8 cellular contexts compared by ENCODE assay signal in the genomic region with DNA sequence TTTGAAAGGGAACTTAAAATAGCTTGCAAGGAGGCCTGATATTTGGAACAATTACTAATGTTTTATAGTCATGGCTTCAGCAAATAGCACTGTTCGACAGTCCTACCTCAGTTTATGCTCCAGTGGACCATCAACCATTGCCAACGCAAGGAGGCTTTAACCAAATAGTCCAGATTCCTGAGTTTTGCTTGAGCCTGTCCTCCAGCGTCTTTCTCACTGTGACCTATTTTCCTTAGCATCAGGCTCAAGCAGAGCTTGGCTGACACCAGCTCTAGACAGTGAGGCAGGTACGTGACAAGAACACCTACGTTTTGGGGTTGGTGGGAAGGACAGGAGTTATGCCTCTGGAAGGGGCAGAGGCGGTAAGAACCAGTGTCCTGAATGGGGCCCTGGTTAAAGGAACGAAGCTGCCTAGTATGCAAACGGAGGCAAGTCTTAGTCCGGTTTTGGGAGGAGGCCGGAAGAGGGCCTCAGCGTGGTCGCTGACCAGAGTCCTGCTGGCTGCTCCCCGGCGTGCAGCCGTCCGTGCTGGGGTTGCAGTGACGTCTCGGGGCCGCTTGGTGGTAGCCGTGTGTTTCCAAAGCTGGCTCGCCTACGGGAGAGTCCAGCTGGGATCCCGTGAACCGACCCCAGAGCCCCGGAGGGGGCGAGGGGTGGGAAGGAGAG. TPM values are rescaled to one million over a fixed set of nuclear protein-coding genes. Genes with fewer than 3 reads are reported as not detected.
DNase-seq lines count a peak whose midpoint lies in the region; ATAC-seq and TF ChIP-seq lines count a peak whose summit lies in the region.

No MANE protein-coding gene starts in this region.

- H3K9ac ChIP-seq in Karpas-422 (ENCODE audit: low read length), result peak overlapping the region; percentile 28

- no peaks in the 10 kb centered on the region for H3K36me3 ChIP-seq in Karpas-422 (ENCODE audit: insufficient read depth, low read length)

- H3K4me2 ChIP-seq in Karpas-422 (ENCODE audit: low read depth, low read length, poor library complexity, severe bottlenecking), result peak overlapping the region; percentile 85

- in situ Hi-C loops in G401 (cut with HindIII; ENCODE audit: low sequenced_read_pairs) (no loop called here), astrocyte of the spinal cord (cut with HindIII; ENCODE audit: low sequenced_read_pairs) (no loop called here)

- H3K4me1 ChIP-seq in Karpas-422 (ENCODE audit: low read length), result peaks cover 21% of the 10 kb centered on the region

- no peaks in the 10 kb centered on the region for H3K9me2 ChIP-seq in Karpas-422 (replicated peaks; ENCODE audit: insufficient read depth, low read length)

- peaks cover 44% of the 10 kb centered on the region for H4K20me1 ChIP-seq in Karpas-422 (ENCODE audit: insufficient read depth, low read depth, low read length)

- H2AFZ ChIP-seq in Karpas-422 (ENCODE audit: low read length), result no peak overlapping the region

- H3K9me3 ChIP-seq in Karpas-422 (ENCODE audit: low read length), result no peaks in the 10 kb centered on the region

- peak overlapping the region; percentile 54; the same call in 1 of the 2 replicates for H3K4me3 ChIP-seq in Karpas-422 (ENCODE audit: low read length)
- H3K4me3 ChIP-seq in astrocyte of the spinal cord (ENCODE audit: low read depth, low read length), result peak overlapping the region; percentile 41

- ATAC-seq in GM21786 (IDR thresholded peaks at IDR 0.05; ENCODE audit: unreplicated experiment) (peak; percentile 83), HG03469 (IDR thresholded peaks at IDR 0.05; ENCODE audit: unreplicated experiment) (no peak)

- H3K79me2 ChIP-seq in Karpas-422 (ENCODE audit: low read length), result no peaks in the 10 kb centered on the region

- peak; percentile 74 for DNase-seq in G401 (ENCODE audit: low spot score)
- peak; percentile 83 for DNase-seq in Karpas-422
- DNase-seq in SW480 (ENCODE audit: low spot score), result peak; percentile 91
- peak; percentile 83 for DNase-seq in astrocyte of the spinal cord (ENCODE audit: low read depth, low spot score)
- DNase-seq in hippocampal formation (lab: John Stamatoyannopoulos, UW), result peak; percentile 38 to 52
- DNase-seq in pulmonary artery endothelial cell (ENCODE audit: low read depth, low spot score), result peak; percentile 20

- TF ChIP-seq CTCF in astrocyte of the spinal cord (IDR thresholded peaks at IDR 0.05; ENCODE audit: low read depth, low read length), result peak; percentile 91

- H3K27me3 ChIP-seq in Karpas-422 (ENCODE audit: low read length), result no peaks in the 10 kb centered on the region

- H3K27ac ChIP-seq in Karpas-422 (ENCODE audit: low read length), result no peak overlapping the region

RNA-seq across cellular contexts. Expression of a gene that starts 1.0 kb away (rescaled TPM):
- total RNA-seq in G401 (2014; rRNA removed; shearing (Covaris generic)), result 1.5 and 2.4 TPM in 2 replicates
- total RNA-seq in Karpas-422 (2014; rRNA removed; shearing (Covaris generic); ENCODE audit: low replicate concordance), result 0.29 TPM in 1 of 2 replicates, not detected in the other
- total RNA-seq in pulmonary artery endothelial cell, result 0.07 TPM in 1 of 2 replicates, not detected in the other

RNA-seq across cellular contexts. Expression of a gene that starts 30.8 kb away (rescaled TPM):
- 2,570 and 3,194 TPM in 2 replicates for total RNA-seq in G401 (2014; rRNA removed; shearing (Covaris generic))
- total RNA-seq in Karpas-422 (2014; rRNA removed; shearing (Covaris generic); ENCODE audit: low replicate concordance), result 1,235 and 1,970 TPM in 2 replicates
- 1,356 and 1,666 TPM in 2 replicates for total RNA-seq in pulmonary artery endothelial cell

Comparison
In these comparisons a context has a peak if more than half of its experiments do, and no peak if none do; other contexts are left out.
1. DNase-seq: peak in every context shown above with its lines; median percentile 91 in SW480; 83 in Karpas-422; 83 in astrocyte of the spinal cord; 74 in G401; 45 in hippocampal formation; 20 in pulmonary artery endothelial cell.